ENCODE assay signal across 19 cellular contexts in the genomic region with DNA sequence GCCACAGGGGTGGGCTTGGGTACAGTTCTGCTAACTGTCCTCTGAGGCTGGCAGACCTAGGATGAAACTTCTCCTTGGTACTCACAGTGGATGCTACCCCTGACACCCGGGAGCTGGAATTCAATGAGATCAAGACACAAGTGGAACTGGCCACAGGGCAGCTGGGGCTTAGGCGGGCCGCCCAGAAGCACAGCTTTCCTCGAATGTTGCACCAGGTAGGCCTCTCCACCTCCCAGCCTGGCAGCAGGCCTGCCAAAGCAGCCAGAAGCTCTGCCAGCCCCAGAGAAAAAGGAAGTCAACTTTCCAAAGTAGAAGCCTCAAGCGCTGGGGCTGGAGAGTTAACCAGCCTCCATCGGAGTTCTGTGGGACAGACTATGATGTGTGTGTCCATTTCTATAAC. TPM values are rescaled to one million over a fixed set of nuclear protein-coding genes. Genes with fewer than 3 reads are reported as not detected.
DNase-seq lines count a peak whose midpoint lies in the region; ATAC-seq and TF ChIP-seq lines count a peak whose summit lies in the region.
"Had no signal": no experiment of that assay in that cellular context is flagged by ENCODE, and none has a peak within 500 bp of the region (broad histone marks: within the 10 kb centered on the region; RNA-seq: fewer than 3 reads in every experiment).

No MANE protein-coding gene starts in this region.

- H3K36me3 ChIP-seq in effector memory CD4-positive, alpha-beta T cell (ENCODE audit: control insufficient read depth, insufficient read depth, low read length) = peaks cover 41% of the 10 kb centered on the region
- H3K36me3 ChIP-seq in osteoblast (ENCODE audit: insufficient read depth, low read length) = peaks cover 42% of the 10 kb centered on the region

- no peak overlapping the region for H2AFZ ChIP-seq in osteoblast (ENCODE audit: low read length)

- no peaks in the 10 kb centered on the region for H3K27me3 Mint-ChIP-seq in natural killer cell treated with Interleukin-12 subunit alpha and Interleukin-12 subunit beta and Interleukin-15 and Interleukin-18, amount 100 ng/mL, for 72 hours
- no peaks in the 10 kb centered on the region for H3K27me3 Mint-ChIP-seq in natural killer cell (ENCODE audit: low read depth in 2 of 2)
- peaks cover 2% of the 10 kb centered on the region for H3K27me3 Mint-ChIP-seq in activated CD4-positive, alpha-beta T cell treated with anti-CD3 and anti-CD28 coated beads, Interleukin-2, amount 10 ng/mL, durations not matched to agents 24 days and 14 days
- H3K27me3 Mint-ChIP-seq: B cell had no signal

- intact Hi-C loops in natural killer cell (cut with micrococcal nuclease) = no loop called here
- intact Hi-C loops in activated CD4-positive, alpha-beta T cell treated with anti-CD3 and anti-CD28 coated beads, Interleukin-2, amount 10 ng/mL, durations not matched to agents 24 days and 14 days (cut with micrococcal nuclease) = loop anchor here (10.0 kb wide), 1 partner anchor 318 kb away; no protein-coding TSS in a partner anchor

- peaks cover 13% of the 10 kb centered on the region for H3K79me2 ChIP-seq in osteoblast (ENCODE audit: insufficient read depth, low read length)

- peak overlapping the region in 1 of 2 donors; percentile 100 for H3K27ac Mint-ChIP-seq in natural killer cell treated with Interleukin-12 subunit alpha and Interleukin-12 subunit beta and Interleukin-15 and Interleukin-18, amount 100 ng/mL, for 72 hours
- no peak overlapping the region for H3K27ac Mint-ChIP-seq in natural killer cell
- H3K27ac Mint-ChIP-seq in activated CD4-positive, alpha-beta T cell treated with anti-CD3 and anti-CD28 coated beads, Interleukin-2, amount 10 ng/mL, durations not matched to agents 24 days and 14 days = no peak overlapping the region
- H3K27ac Mint-ChIP-seq: B cell had no signal

- no peak overlapping the region for H3K4me3 ChIP-seq in effector memory CD4-positive, alpha-beta T cell (ENCODE audit: insufficient read depth, low read depth, low read length, poor library complexity, severe bottlenecking)
- no peak overlapping the region for H3K4me3 ChIP-seq in osteoblast (ENCODE audit: insufficient read depth, low read length)
- H3K4me3 ChIP-seq: SJCRH30 had no signal

- peaks cover 19 to 24% of the 10 kb centered on the region in 2 donors for H3K4me1 Mint-ChIP-seq in natural killer cell treated with Interleukin-12 subunit alpha and Interleukin-12 subunit beta and Interleukin-15 and Interleukin-18, amount 100 ng/mL, for 72 hours (ENCODE audit: low read depth in 2 of 2)
- H3K4me1 Mint-ChIP-seq in natural killer cell = peaks cover 22 to 27% of the 10 kb centered on the region in 2 donors
- H3K4me1 Mint-ChIP-seq in activated CD4-positive, alpha-beta T cell treated with anti-CD3 and anti-CD28 coated beads, Interleukin-2, amount 10 ng/mL, durations not matched to agents 24 days and 14 days = peaks cover 30% of the 10 kb centered on the region

- H3K9me3 ChIP-seq in effector memory CD4-positive, alpha-beta T cell (ENCODE audit: control insufficient read depth, low read length) = no peaks in the 10 kb centered on the region
- H3K9me3 ChIP-seq in osteoblast (ENCODE audit: low read depth, low read length) = no peaks in the 10 kb centered on the region
- H3K9me3 ChIP-seq: SJCRH30 had no signal

- H3K4me2 ChIP-seq in osteoblast (ENCODE audit: insufficient read depth, low read length) = no peak overlapping the region

- TF ChIP-seq CTCF in natural killer cell (IDR thresholded peaks at IDR 0.05) = no peak
- no peak for TF ChIP-seq CTCF in osteoblast (IDR thresholded peaks at IDR 0.05; ENCODE audit: extremely low read depth, low read depth, low read length)

- H3K9me3 Mint-ChIP-seq in natural killer cell treated with Interleukin-12 subunit alpha and Interleukin-12 subunit beta and Interleukin-15 and Interleukin-18, amount 100 ng/mL, for 72 hours = no peaks in the 10 kb centered on the region
- H3K9me3 Mint-ChIP-seq in natural killer cell = no peaks in the 10 kb centered on the region
- H3K9me3 Mint-ChIP-seq in activated CD4-positive, alpha-beta T cell treated with anti-CD3 and anti-CD28 coated beads, Interleukin-2, amount 10 ng/mL, durations not matched to agents 24 days and 14 days = no peaks in the 10 kb centered on the region

- peaks cover 19% of the 10 kb centered on the region for H3K36me3 Mint-ChIP-seq in natural killer cell treated with Interleukin-12 subunit alpha and Interleukin-12 subunit beta and Interleukin-15 and Interleukin-18, amount 100 ng/mL, for 72 hours
- H3K36me3 Mint-ChIP-seq in natural killer cell = peaks cover 6% of the 10 kb centered on the region
- peaks cover 46% of the 10 kb centered on the region for H3K36me3 Mint-ChIP-seq in activated CD4-positive, alpha-beta T cell treated with anti-CD3 and anti-CD28 coated beads, Interleukin-2, amount 10 ng/mL, durations not matched to agents 24 days and 14 days (ENCODE audit: low read depth)

- no peaks in the 10 kb centered on the region for H4K20me1 ChIP-seq in osteoblast (ENCODE audit: insufficient read depth, low read length)

- no peaks in the 10 kb centered on the region for H3K27me3 ChIP-seq in effector memory CD4-positive, alpha-beta T cell (replicated peaks; ENCODE audit: control insufficient read depth, insufficient read depth, low read length, poor library complexity, severe bottlenecking)
- no peaks in the 10 kb centered on the region for H3K27me3 ChIP-seq in osteoblast (ENCODE audit: insufficient read depth, low read length)
- H3K27me3 ChIP-seq: SJCRH30 had no signal

- peak overlapping the region; percentile 29 for H3K27ac ChIP-seq in effector memory CD4-positive, alpha-beta T cell (ENCODE audit: insufficient read depth, low read length, poor library complexity, severe bottlenecking)
- H3K27ac ChIP-seq in osteoblast (ENCODE audit: low read depth, low read length) = no peak overlapping the region
- H3K27ac ChIP-seq: SJCRH30 had no signal

- no peak overlapping the region for H3K4me3 Mint-ChIP-seq in natural killer cell treated with Interleukin-12 subunit alpha and Interleukin-12 subunit beta and Interleukin-15 and Interleukin-18, amount 100 ng/mL, for 72 hours
- no peak overlapping the region for H3K4me3 Mint-ChIP-seq in natural killer cell
- H3K4me3 Mint-ChIP-seq in activated CD4-positive, alpha-beta T cell treated with anti-CD3 and anti-CD28 coated beads, Interleukin-2, amount 10 ng/mL, durations not matched to agents 24 days and 14 days = no peak overlapping the region

- peaks cover 12% of the 10 kb centered on the region for H3K4me1 ChIP-seq in effector memory CD4-positive, alpha-beta T cell (ENCODE audit: control insufficient read depth, insufficient read depth, low read length, poor library complexity, severe bottlenecking)
- H3K4me1 ChIP-seq in osteoblast (ENCODE audit: insufficient read depth, low read length) = peaks cover 14% of the 10 kb centered on the region
- H3K4me1 ChIP-seq: SJCRH30 had no signal

- DNase-seq in natural killer cell treated with Interleukin-12 subunit alpha and Interleukin-12 subunit beta and Interleukin-15 and Interleukin-18, amount 100 ng/mL, for 72 hours (ENCODE audit: low spot score) = peak; percentile 16
- no peak for DNase-seq in natural killer cell
- no peak for DNase-seq in effector memory CD4-positive, alpha-beta T cell
- DNase-seq in osteoblast (ENCODE audit: insufficient read length, low spot score, missing footprints) = peak; percentile 30
- DNase-seq in NCI-H1436 treated with DMSO at 0.1 percent for 48 hours (lab: John Stamatoyannopoulos, UW) = no peak
- no peak for DNase-seq in activated CD4-positive, alpha-beta T cell treated with anti-CD3 and anti-CD28 coated beads, Interleukin-2, amount 10 ng/mL, durations not matched to agents 24 days and 14 days
- DNase-seq: GOT3, KBM-7, MV-4-11, NCI-H187, NCI-H2107, NCI-H2227 treated with DMSO at 0.1 percent for 48 hours, NCI-H510A treated with DMSO at 0.1 percent for 48 hours, SJCRH30 had no signal

- ATAC-seq in natural killer cell treated with Interleukin-12 subunit alpha and Interleukin-12 subunit beta and Interleukin-15 and Interleukin-18, amount 100 ng/mL, for 72 hours = no peak
- ATAC-seq in natural killer cell = no peak
- ATAC-seq in HG03135 (IDR thresholded peaks at IDR 0.05; ENCODE audit: unreplicated experiment) = no peak
- ATAC-seq in GM18870 (IDR thresholded peaks at IDR 0.05; ENCODE audit: unreplicated experiment) = no peak
- ATAC-seq: HCT116 had no signal

RNA-seq across cellular contexts. Expression of gene NRL, which starts 2.4 kb away (rescaled TPM):
- 1 to 10 TPM; 1.8 to 2.2 TPM for total RNA-seq in natural killer cell treated with Interleukin-12 subunit alpha and Interleukin-12 subunit beta and Interleukin-15 and Interleukin-18, amount 100 ng/mL, for 72 hours
- total RNA-seq in natural killer cell = 1 to 10 TPM in 2 of 3 donors, under 1 TPM in 1; 0.78 to 3.3 (median 2.8) TPM
- 1.5 and 1.8 TPM in 2 replicates for total RNA-seq in osteoblast
- 0.96 and 1.2 TPM in 2 replicates for total RNA-seq in activated CD4-positive, alpha-beta T cell treated with anti-CD3 and anti-CD28 coated beads, Interleukin-2, amount 10 ng/mL, durations not matched to agents 24 days and 14 days
- total RNA-seq: A172 had no signal

RNA-seq across cellular contexts. Expression of gene DCAF11, which starts 2.6 kb away (rescaled TPM):
- total RNA-seq in natural killer cell treated with Interleukin-12 subunit alpha and Interleukin-12 subunit beta and Interleukin-15 and Interleukin-18, amount 100 ng/mL, for 72 hours = 10 to 100 TPM; 87.4 to 96.1 TPM
- total RNA-seq in natural killer cell (10 to 100 TPM; 77.5 to 99.3 (median 96.3) TPM), osteoblast (73.4 and 84.7 TPM in 2 replicates)
- 55.8 and 57.3 TPM in 2 replicates for total RNA-seq in activated CD4-positive, alpha-beta T cell treated with anti-CD3 and anti-CD28 coated beads, Interleukin-2, amount 10 ng/mL, durations not matched to agents 24 days and 14 days

RNA-seq across cellular contexts. Expression of gene FITM1, which starts 13.3 kb away (rescaled TPM):
- total RNA-seq in natural killer cell treated with Interleukin-12 subunit alpha and Interleukin-12 subunit beta and Interleukin-15 and Interleukin-18, amount 100 ng/mL, for 72 hours = 1 to 10 TPM in 1 of 2 donors, under 1 TPM in 1; 0.67 to 1.8 TPM
- total RNA-seq in natural killer cell = 1 to 10 TPM in 2 of 3 donors, under 1 TPM in 1; 0.80 to 2.8 (median 2.3) TPM
- total RNA-seq in osteoblast = 0.29 and 0.72 TPM in 2 replicates
- total RNA-seq in activated CD4-positive, alpha-beta T cell treated with anti-CD3 and anti-CD28 coated beads, Interleukin-2, amount 10 ng/mL, durations not matched to agents 24 days and 14 days = 0.26 and 0.54 TPM in 2 replicates
- total RNA-seq: A172 had no signal

RNA-seq across cellular contexts. Expression of gene PSME1, which starts 18.8 kb away (rescaled TPM):
- total RNA-seq in natural killer cell treated with Interleukin-12 subunit alpha and Interleukin-12 subunit beta and Interleukin-15 and Interleukin-18, amount 100 ng/mL, for 72 hours = 100 to 1,000 TPM; 237 to 406 TPM
- total RNA-seq in natural killer cell (100 to 1,000 TPM; 315 to 345 (median 318) TPM), osteoblast (95.5 and 111 TPM in 2 replicates)
- total RNA-seq in activated CD4-positive, alpha-beta T cell treated with anti-CD3 and anti-CD28 coated beads, Interleukin-2, amount 10 ng/mL, durations not matched to agents 24 days and 14 days = 300 and 306 TPM in 2 replicates

RNA-seq across cellular contexts. Expression of gene PCK2, which starts 23.1 kb away (rescaled TPM):
- total RNA-seq in natural killer cell treated with Interleukin-12 subunit alpha and Interleukin-12 subunit beta and Interleukin-15 and Interleukin-18, amount 100 ng/mL, for 72 hours = 10 to 100 TPM; 30.4 to 68.3 TPM
- total RNA-seq in natural killer cell (10 to 100 TPM in 2 of 3 donors, 1 to 10 TPM in 1; 9.8 to 13.8 (median 12.3) TPM), osteoblast (26.2 and 35.1 TPM in 2 replicates)
- total RNA-seq in activated CD4-positive, alpha-beta T cell treated with anti-CD3 and anti-CD28 coated beads, Interleukin-2, amount 10 ng/mL, durations not matched to agents 24 days and 14 days = 63.6 and 64.2 TPM in 2 replicates

Comparison
In these comparisons a context has a peak if more than half of its experiments do, and no peak if none do; other contexts are left out.
1. DNase-seq: peak in natural killer cell treated with Interleukin-12 subunit alpha and Interleukin-12 subunit beta and Interleukin-15 and Interleukin-18, amount 100 ng/mL, for 72 hours (single experiment) and osteoblast (single experiment); none in natural killer cell (single experiment), effector memory CD4-positive, alpha-beta T cell (0 of 3), NCI-H1436 treated with DMSO at 0.1 percent for 48 hours (single experiment) and activated CD4-positive, alpha-beta T cell treated with anti-CD3 and anti-CD28 coated beads, Interleukin-2, amount 10 ng/mL, durations not matched to agents 24 days and 14 days (single experiment).